In the genomic region with DNA sequence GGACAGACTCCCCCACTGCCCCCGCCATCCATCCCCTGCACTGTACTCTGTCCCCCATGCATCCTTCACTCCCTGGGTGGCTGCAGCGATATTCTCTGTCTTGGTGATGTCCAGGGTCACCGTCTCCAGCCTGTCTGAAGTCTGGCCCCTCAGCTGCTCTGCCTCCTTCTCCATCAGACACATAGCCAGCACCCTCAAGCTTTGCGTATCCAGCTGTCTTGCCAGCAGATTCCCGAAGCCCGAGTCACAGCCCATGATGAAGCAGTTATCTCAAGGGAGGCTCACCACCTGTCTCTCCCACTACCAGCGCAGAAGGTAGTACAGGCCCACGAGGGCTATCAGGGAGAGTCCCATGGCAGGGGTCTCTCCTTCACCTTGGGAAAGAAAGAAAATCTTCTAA, we compare ENCODE assay signal across 1 cellular context.
TF ChIP-seq lines count a peak whose summit lies in the region.

No MANE protein-coding gene starts in this region.

TF ChIP-seq in A549, 52 proteins besides CTCF, POLR2A, EP300 and RAD21:
- TF ChIP-seq, protein P1, sequence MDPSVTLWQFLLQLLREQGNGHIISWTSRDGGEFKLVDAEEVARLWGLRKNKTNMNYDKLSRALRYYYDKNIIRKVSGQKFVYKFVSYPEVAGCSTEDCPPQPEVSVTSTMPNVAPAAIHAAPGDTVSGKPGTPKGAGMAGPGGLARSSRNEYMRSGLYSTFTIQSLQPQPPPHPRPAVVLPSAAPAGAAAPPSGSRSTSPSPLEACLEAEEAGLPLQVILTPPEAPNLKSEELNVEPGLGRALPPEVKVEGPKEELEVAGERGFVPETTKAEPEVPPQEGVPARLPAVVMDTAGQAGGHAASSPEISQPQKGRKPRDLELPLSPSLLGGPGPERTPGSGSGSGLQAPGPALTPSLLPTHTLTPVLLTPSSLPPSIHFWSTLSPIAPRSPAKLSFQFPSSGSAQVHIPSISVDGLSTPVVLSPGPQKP (IDR thresholded peaks at IDR 0.05; ENCODE audit: low read depth, low read length) = no peak
- TF ChIP-seq, protein P2, sequence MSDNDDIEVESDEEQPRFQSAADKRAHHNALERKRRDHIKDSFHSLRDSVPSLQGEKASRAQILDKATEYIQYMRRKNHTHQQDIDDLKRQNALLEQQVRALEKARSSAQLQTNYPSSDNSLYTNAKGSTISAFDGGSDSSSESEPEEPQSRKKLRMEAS (IDR thresholded peaks at IDR 0.05) = no peak
- TF ChIP-seq TP53 (CRISPR knock-in tag; IDR thresholded peaks at IDR 0.05) (no peak), ESRRA (IDR thresholded peaks at IDR 0.05; ENCODE audit: borderline replicate concordance, low read length) (no peak), FOSL2 (IDR thresholded peaks at IDR 0.05) (no peak), FOSL2 (CRISPR knock-in tag; IDR thresholded peaks at IDR 0.05) (no peak), FOXS1 (CRISPR knock-in tag; IDR thresholded peaks at IDR 0.05) (no peak), RCOR1 (IDR thresholded peaks at IDR 0.05; ENCODE audit: low read depth, low read length) (no peak), HEYL (CRISPR knock-in tag; IDR thresholded peaks at IDR 0.05) (no peak), SREBF2 (IDR thresholded peaks at IDR 0.05) (no peak), ZNF302 (CRISPR knock-in tag; IDR thresholded peaks at IDR 0.05) (no peak), ZSCAN20 (CRISPR knock-in tag; IDR thresholded peaks at IDR 0.05) (no peak), HOXB13 (CRISPR knock-in tag; IDR thresholded peaks at IDR 0.05; ENCODE audit: low read depth) (no peak), POLR2AphosphoS2 (conservative IDR thresholded peaks at IDR 0.05; ENCODE audit: low read length) (no peak), MYC (IDR thresholded peaks at IDR 0.05; ENCODE audit: borderline replicate concordance, low read length) (no peak), CHD4 (IDR thresholded peaks at IDR 0.05; ENCODE audit: borderline replicate concordance) (no peak), CHD2 (IDR thresholded peaks at IDR 0.05; ENCODE audit: low read length, partially characterized antibody) (no peak), CEBPB (IDR thresholded peaks at IDR 0.05) (no peak)
- TF ChIP-seq, protein P3, sequence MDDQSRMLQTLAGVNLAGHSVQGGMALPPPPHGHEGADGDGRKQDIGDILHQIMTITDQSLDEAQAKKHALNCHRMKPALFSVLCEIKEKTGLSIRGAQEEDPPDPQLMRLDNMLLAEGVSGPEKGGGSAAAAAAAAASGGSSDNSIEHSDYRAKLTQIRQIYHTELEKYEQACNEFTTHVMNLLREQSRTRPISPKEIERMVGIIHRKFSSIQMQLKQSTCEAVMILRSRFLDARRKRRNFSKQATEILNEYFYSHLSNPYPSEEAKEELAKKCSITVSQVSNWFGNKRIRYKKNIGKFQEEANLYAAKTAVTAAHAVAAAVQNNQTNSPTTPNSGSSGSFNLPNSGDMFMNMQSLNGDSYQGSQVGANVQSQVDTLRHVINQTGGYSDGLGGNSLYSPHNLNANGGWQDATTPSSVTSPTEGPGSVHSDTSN (IDR thresholded peaks at IDR 0.05) = no peak
- TF ChIP-seq, protein P4, sequence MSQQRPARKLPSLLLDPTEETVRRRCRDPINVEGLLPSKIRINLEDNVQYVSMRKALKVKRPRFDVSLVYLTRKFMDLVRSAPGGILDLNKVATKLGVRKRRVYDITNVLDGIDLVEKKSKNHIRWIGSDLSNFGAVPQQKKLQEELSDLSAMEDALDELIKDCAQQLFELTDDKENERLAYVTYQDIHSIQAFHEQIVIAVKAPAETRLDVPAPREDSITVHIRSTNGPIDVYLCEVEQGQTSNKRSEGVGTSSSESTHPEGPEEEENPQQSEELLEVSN (IDR thresholded peaks at IDR 0.05; ENCODE audit: borderline replicate concordance, low read depth) = no peak
TF ChIP-seq in A549: peak in this region for 0.
